ENCODE assay signal across 8 cellular contexts in genomic region chr4:107721436-107722090, GRCh38. TPM values are rescaled to one million over a fixed set of nuclear protein-coding genes. Genes with fewer than 3 reads are reported as not detected.
DNase-seq lines count a peak whose midpoint lies in the region; ATAC-seq and TF ChIP-seq lines count a peak whose summit lies in the region.

No MANE protein-coding gene starts in this region.

- H3K36me3 ChIP-seq in ES-I3 (ENCODE audit: insufficient read depth, low read length) (no peaks in the 10 kb centered on the region), stomach (no peaks in the 10 kb centered on the region)

- intact Hi-C loops in stomach (cut with DNase I; ENCODE audit: low total_unique reads) = no loop called here

- H3K27me3 Mint-ChIP-seq in mesothelial cell of epicardium (ENCODE audit: low read depth) = no peaks in the 10 kb centered on the region

- H3K4me1 ChIP-seq in ES-I3 (ENCODE audit: insufficient read depth, low read length) (peaks cover 8% of the 10 kb centered on the region; the same call in 1 of the 2 replicates), stomach (peaks cover 0 to 40% (median 25%) of the 10 kb centered on the region in 4 donors)

- 56 to 80% (median 72%) methylated on average over 7 to 9 of the region's 9 CpGs for WGBS in stomach, 5 donors

- H3K9me3 ChIP-seq in ES-I3 (ENCODE audit: control insufficient read depth, insufficient read depth, low read length) = no peaks in the 10 kb centered on the region
- no peaks in the 10 kb centered on the region for H3K9me3 ChIP-seq in stomach

- peak overlapping the region; percentile 97 for H3K27ac Mint-ChIP-seq in mesothelial cell of epicardium

- no peak for TF ChIP-seq POLR2A in stomach (IDR thresholded peaks at IDR 0.05)

- peak overlapping the region; percentile 97 for H3K4me3 Mint-ChIP-seq in mesothelial cell of epicardium

- TF ChIP-seq CTCF in astrocyte of the cerebellum (IDR thresholded peaks at IDR 0.05; ENCODE audit: low read depth, low read length, missing control alignments) = no peak
- TF ChIP-seq CTCF in mesothelial cell of epicardium (IDR thresholded peaks at IDR 0.05; ENCODE audit: unreplicated experiment) = no peak
- TF ChIP-seq CTCF in stomach (IDR thresholded peaks at IDR 0.05) = no peak

- peak; percentile 26 for DNase-seq in T follicular helper cell (ENCODE audit: low read depth)
- DNase-seq in astrocyte of the cerebellum (ENCODE audit: low read depth) = no peak
- no peak for DNase-seq in mesothelial cell of epicardium (ENCODE audit: low spot score in 2 of 2, unreplicated experiment in 2 of 2)
- no peak for DNase-seq in stomach
- DNase-seq in NCI-H446 (lab: John Stamatoyannopoulos, UW) = no peak
- no peak for DNase-seq in HPDE6-E6E7 (ENCODE audit: extremely low spot score)

- in situ Hi-C loops in astrocyte of the cerebellum (cut with HindIII; ENCODE audit: low sequenced_read_pairs) = no loop called here

- H3K4me3 ChIP-seq in astrocyte of the cerebellum (ENCODE audit: low read depth, low read length) (peak overlapping the region; percentile 93), stomach (peak overlapping the region; percentile 95 to 99 (median 96))

- H3K9ac ChIP-seq in ES-I3 (ENCODE audit: low read depth, low read length) = peak overlapping the region; percentile 77; the same call in 1 of the 2 replicates

- no peaks in the 10 kb centered on the region for H3K9me3 Mint-ChIP-seq in mesothelial cell of epicardium

- ATAC-seq in GM18870 (IDR thresholded peaks at IDR 0.05; ENCODE audit: unreplicated experiment) = no peak

- no peaks in the 10 kb centered on the region for H3K27me3 ChIP-seq in stomach

- peak overlapping the region in 3 of 5 donors; percentile 84 to 96 (median 95) for H3K27ac ChIP-seq in stomach

- TF ChIP-seq EP300 in stomach (IDR thresholded peaks at IDR 0.05) = no peak

- peaks cover 33% of the 10 kb centered on the region for H3K4me1 Mint-ChIP-seq in mesothelial cell of epicardium

- H3K36me3 Mint-ChIP-seq in mesothelial cell of epicardium = no peaks in the 10 kb centered on the region

RNA-seq across cellular contexts. Expression of gene PAPSS1, which starts 1.5 kb away (rescaled TPM):
- total RNA-seq in mesothelial cell of epicardium (76.1 to 81.5 TPM (median 78.5 TPM) in 3 replicates), stomach (100 to 1,000 TPM in 2 of 5 donors, 10 to 100 TPM in 3; 12.7 to 102 (median 30.8) TPM)
- 10 to 100 TPM; 32.1 to 71.2 (median 61.6) TPM for polyA plus RNA-seq in stomach
